In genomic region chr6:43806041-43806757, GRCh38 we compare ENCODE assay signal across 3 cellular contexts.
TF ChIP-seq lines count a peak whose summit lies in the region.

No MANE protein-coding gene starts in this region.

TF ChIP-seq in GM12878, 131 proteins besides CTCF, POLR2A, EP300 and RAD21 (continues in another document):
- TF ChIP-seq ZBED1 (IDR thresholded peaks at IDR 0.05; ENCODE audit: borderline replicate concordance) (no peak), PML (IDR thresholded peaks at IDR 0.05; ENCODE audit: low read length) (no peak), RELB (IDR thresholded peaks at IDR 0.05; ENCODE audit: low read depth) (0 out of 2 replicates have a peak, but pooled peaks have one; percentile 18), MTA2 (IDR thresholded peaks at IDR 0.05; ENCODE audit: low read depth) (no peak), NFIC (IDR thresholded peaks at IDR 0.05; ENCODE audit: low read depth, low read length) (no peak), NR2C2 (IDR thresholded peaks at IDR 0.05; ENCODE audit: borderline replicate concordance, control insufficient read depth, insufficient read length, low read depth) (no peak), E2F8 (IDR thresholded peaks at IDR 0.05; ENCODE audit: low read depth, partially characterized antibody) (no peak), SMAD1 (IDR thresholded peaks at IDR 0.05; ENCODE audit: low read depth, partially characterized antibody) (no peak), IKZF1 (conservative IDR thresholded peaks at IDR 0.05) (peak; percentile 38; the same call in 1 of the 2 replicates), ZBTB4 (CRISPR knock-in tag; IDR thresholded peaks at IDR 0.05) (no peak), PAX8 (IDR thresholded peaks at IDR 0.05) (no peak)

TF ChIP-seq in HepG2, 621 proteins besides CTCF, POLR2A, EP300 and RAD21 (continues in another document):
- TF ChIP-seq BRD4 (CRISPR knock-in tag; IDR thresholded peaks at IDR 0.05) (peak; percentile 41; the same call in 1 of the 2 replicates), EEA1 (CRISPR knock-in tag; IDR thresholded peaks at IDR 0.05; ENCODE audit: borderline replicate concordance) (no peak), TARDBP (CRISPR knock-in tag; IDR thresholded peaks at IDR 0.05) (peak; percentile 85; the same call in 1 of the 2 replicates), ZNF546 (CRISPR knock-in tag; conservative IDR thresholded peaks at IDR 0.05) (peak; percentile 82), NR2F6 (IDR thresholded peaks at IDR 0.05) (peak; percentile 72), NR2F6 (CRISPR knock-in tag; IDR thresholded peaks at IDR 0.05) (peak; percentile 91), GATAD2A (CRISPR knock-in tag; IDR thresholded peaks at IDR 0.05) (peak; percentile 96), TFE3 (CRISPR knock-in tag; IDR thresholded peaks at IDR 0.05) (peak; percentile 60; the same call in 1 of the 2 replicates), ZNF580 (CRISPR knock-in tag; IDR thresholded peaks at IDR 0.05; ENCODE audit: borderline replicate concordance, low read depth) (peak; percentile 89), HOXD1 (CRISPR knock-in tag; IDR thresholded peaks at IDR 0.05) (peak; percentile 59; the same call in 1 of the 2 replicates), GRHL1 (CRISPR knock-in tag; conservative IDR thresholded peaks at IDR 0.05) (no peak), ELF4 (CRISPR knock-in tag; IDR thresholded peaks at IDR 0.05; ENCODE audit: borderline replicate concordance) (0 out of 2 replicates have a peak, but pooled peaks have one; percentile 54), ZNF180 (CRISPR knock-in tag; IDR thresholded peaks at IDR 0.05; ENCODE audit: borderline replicate concordance, low read depth) (0 out of 2 replicates have a peak, but pooled peaks have one; percentile 10), RERE (CRISPR knock-in tag; IDR thresholded peaks at IDR 0.05; ENCODE audit: low read depth) (peak; percentile 68; the same call in 1 of the 2 replicates), LCORL (IDR thresholded peaks at IDR 0.05) (no peak), LCORL (CRISPR knock-in tag; IDR thresholded peaks at IDR 0.05) (peak; percentile 92), KLF16 (CRISPR knock-in tag; IDR thresholded peaks at IDR 0.05) (peak in 1 of 2 experiments; percentile 84; a peak in 2 of 4 replicates), POLR2G (IDR thresholded peaks at IDR 0.05; ENCODE audit: low read depth, low read length) (peak; percentile 42; the same call in 1 of the 2 replicates), SP5 (CRISPR knock-in tag; IDR thresholded peaks at IDR 0.05; ENCODE audit: borderline replicate concordance, low read depth) (peak; percentile 22; the same call in 1 of the 2 replicates)

TF ChIP-seq in GM12891, 5 proteins besides CTCF, POLR2A, EP300 and RAD21:
- TF ChIP-seq TAF1 (IDR thresholded peaks at IDR 0.05; ENCODE audit: low read depth, low read length): no peak
- no peak for TF ChIP-seq PAX5 (IDR thresholded peaks at IDR 0.05; ENCODE audit: insufficient read depth, low read length, severe bottlenecking)
- TF ChIP-seq SPI1 (IDR thresholded peaks at IDR 0.05; ENCODE audit: low read depth, low read length): no peak
- no peak for TF ChIP-seq POU2F2 (IDR thresholded peaks at IDR 0.05; ENCODE audit: low read depth, low read length)
- no peak for TF ChIP-seq POLR2AphosphoS5 (IDR thresholded peaks at IDR 0.05; ENCODE audit: low read depth, low read length)
